In genomic region chr9:109320734-109321448, GRCh38 we compare ENCODE assay signal across 1 cellular context.
A peak's percentile ranks its signal among the peaks of the same experiment; 100 is the strongest.
TF ChIP-seq lines count a peak whose summit lies in the region.

TSS of gene EPB41L4B (minus strand) at chr9:109321059. CDS start at chr9:109320446, 613 bp downstream.

TF ChIP-seq in K562, 482 proteins besides CTCF, POLR2A, EP300 and RAD21 (continued from another document and continues in another):
- TF ChIP-seq ZBTB12 (CRISPR knock-in tag; IDR thresholded peaks at IDR 0.05) = no peak
- no peak for TF ChIP-seq THRB (CRISPR knock-in tag; conservative IDR thresholded peaks at IDR 0.05)
- no peak for TF ChIP-seq KAT8 (IDR thresholded peaks at IDR 0.05; ENCODE audit: low read depth)
- TF ChIP-seq NFYB (IDR thresholded peaks at IDR 0.05; ENCODE audit: extremely low read depth, insufficient read length) = no peak
- no peak for TF ChIP-seq E2F8 (IDR thresholded peaks at IDR 0.05; ENCODE audit: low read depth, partially characterized antibody)
- TF ChIP-seq ZNF764 (CRISPR knock-in tag; IDR thresholded peaks at IDR 0.05; ENCODE audit: low read depth) = no peak
- no peak for TF ChIP-seq BRD9 (IDR thresholded peaks at IDR 0.05; ENCODE audit: low read depth, partially characterized antibody)
- no peak for TF ChIP-seq ZNF212 (CRISPR knock-in tag; IDR thresholded peaks at IDR 0.05)
- TF ChIP-seq ZNF133 (CRISPR knock-in tag; IDR thresholded peaks at IDR 0.05) = no peak
- no peak for TF ChIP-seq LEF1 (IDR thresholded peaks at IDR 0.05)
- no peak for TF ChIP-seq ETV6 (IDR thresholded peaks at IDR 0.05; ENCODE audit: borderline replicate concordance in 1 of 2, low read depth in 2 of 2, low read length in 1 of 2)
- TF ChIP-seq ETV6 (CRISPR knock-in tag; IDR thresholded peaks at IDR 0.05; ENCODE audit: borderline replicate concordance) = no peak
- TF ChIP-seq CTCFL (IDR thresholded peaks at IDR 0.05; ENCODE audit: borderline replicate concordance, insufficient read depth, low read depth, low read length, poor library complexity, severe bottlenecking) = peak; percentile 70
- no peak for TF ChIP-seq POLR3G (IDR thresholded peaks at IDR 0.05; ENCODE audit: extremely low read depth, insufficient read length, insufficient replicate concordance)
- TF ChIP-seq ZNF609 (CRISPR knock-in tag; IDR thresholded peaks at IDR 0.05; ENCODE audit: borderline replicate concordance) = no peak
- no peak for TF ChIP-seq DMBX1 (CRISPR knock-in tag; IDR thresholded peaks at IDR 0.05; ENCODE audit: borderline replicate concordance)
- TF ChIP-seq ELF1 (tag; IDR thresholded peaks at IDR 0.05) = no peak
- TF ChIP-seq E2F5 (CRISPR knock-in tag; IDR thresholded peaks at IDR 0.05) = no peak
- TF ChIP-seq C11orf30 (IDR thresholded peaks at IDR 0.05; ENCODE audit: low read depth) = no peak
- no peak for TF ChIP-seq ZNF280B (CRISPR knock-in tag; IDR thresholded peaks at IDR 0.05)
- no peak for TF ChIP-seq ZBTB34 (CRISPR knock-in tag; IDR thresholded peaks at IDR 0.05)
- TF ChIP-seq ZNF699 (CRISPR knock-in tag; IDR thresholded peaks at IDR 0.05; ENCODE audit: insufficient replicate concordance) = no peak
- no peak for TF ChIP-seq MEIS2 (IDR thresholded peaks at IDR 0.05; ENCODE audit: partially characterized antibody)
- TF ChIP-seq PKNOX1 (IDR thresholded peaks at IDR 0.05) = no peak
- no peak for TF ChIP-seq ZHX1 (conservative IDR thresholded peaks at IDR 0.05; ENCODE audit: low read length)
- TF ChIP-seq FUS (optimal IDR thresholded peaks at IDR 0.05; ENCODE audit: low read depth, low read length) = no peak
- no peak for TF ChIP-seq PHB (CRISPR knock-in tag; IDR thresholded peaks at IDR 0.05)
- no peak for TF ChIP-seq U2AF1 (optimal IDR thresholded peaks at IDR 0.05; ENCODE audit: low read depth, low read length)
- no peak for TF ChIP-seq THAP7 (CRISPR knock-in tag; IDR thresholded peaks at IDR 0.05)
- no peak for TF ChIP-seq TAF9B (IDR thresholded peaks at IDR 0.05; ENCODE audit: partially characterized antibody)
- TF ChIP-seq PHTF2 (CRISPR knock-in tag; IDR thresholded peaks at IDR 0.05) = no peak
- no peak for TF ChIP-seq ZNF134 (CRISPR knock-in tag; conservative IDR thresholded peaks at IDR 0.05)
- no peak for TF ChIP-seq ZNF79 (CRISPR knock-in tag; IDR thresholded peaks at IDR 0.05; ENCODE audit: low read depth)
- TF ChIP-seq CHD4 (IDR thresholded peaks at IDR 0.05; ENCODE audit: insufficient read depth, insufficient replicate concordance, low read depth, low read length, poor library complexity, severe bottlenecking) = no peak
- TF ChIP-seq PTTG1 (tag; IDR thresholded peaks at IDR 0.05; ENCODE audit: low read depth) = no peak
- no peak for TF ChIP-seq ZNF224 (CRISPR knock-in tag; IDR thresholded peaks at IDR 0.05)
- no peak for TF ChIP-seq STAT5A (IDR thresholded peaks at IDR 0.05; ENCODE audit: borderline replicate concordance, low read length)
- no peak for TF ChIP-seq KLF6 (CRISPR knock-in tag; IDR thresholded peaks at IDR 0.05; ENCODE audit: borderline replicate concordance)
- no peak for TF ChIP-seq ETS2 (tag; IDR thresholded peaks at IDR 0.05; ENCODE audit: borderline replicate concordance, poor library complexity, severe bottlenecking)
